ENCODE assay signal across 26 cellular contexts in genomic region chrX:103949506-103949905, GRCh38. TPM values are rescaled to one million over a fixed set of nuclear protein-coding genes. Genes with fewer than 3 reads are reported as not detected.
"Had no signal": no experiment of that assay in that cellular context is flagged by ENCODE, and none has a peak within 500 bp of the region (broad histone marks: within the 10 kb centered on the region; RNA-seq: fewer than 3 reads in every experiment).

No MANE protein-coding gene starts in this region.

- H3K4me3 ChIP-seq: colonic mucosa, esophagus squamous epithelium, gastrocnemius medialis, heart right ventricle, left lung, lower lobe of right lung, mucosa of descending colon had no signal

- H3K27me3 ChIP-seq: colonic mucosa, esophagus squamous epithelium, left lung had no signal

- FAIRE-seq: endometrium, islet of Langerhans, keratinocyte had no signal

- H3K4me1 ChIP-seq: colonic mucosa, esophagus squamous epithelium, gastrocnemius medialis, heart right ventricle, left lung, lower lobe of right lung had no signal

- DNase-seq: colonic mucosa; cortex of kidney; effector CD8-positive, alpha-beta T cell; effector memory CD8-positive, alpha-beta T cell; endodermal cell; erythroblast; esophagus squamous epithelium; foreskin fibroblast; foreskin melanocyte; gastrocnemius medialis; glutamatergic neuron; head of caudate nucleus; heart right ventricle; hippocampal formation; left cardiac atrium; left lung; left ventricle myocardium superior; lower lobe of right lung; mesenchymal stem cell; mucosa of descending colon; naive B cell had no signal

- H3K9me3 ChIP-seq: colonic mucosa, esophagus squamous epithelium, gastrocnemius medialis, heart right ventricle, left lung, lower lobe of right lung, mucosa of descending colon had no signal

- H3K27ac ChIP-seq: colonic mucosa, epithelial cell of prostate, esophagus squamous epithelium, gastrocnemius medialis, heart right ventricle, left lung, lower lobe of right lung had no signal

- H3K36me3 ChIP-seq: colonic mucosa, esophagus squamous epithelium, gastrocnemius medialis, heart right ventricle, left lung, lower lobe of right lung had no signal

- ATAC-seq: effector memory CD8-positive, alpha-beta T cell; esophagus mucosa; gastrocnemius medialis; heart right ventricle; left cardiac atrium; left lung; left ventricle myocardium superior; lower lobe of right lung; mucosa of descending colon had no signal

RNA-seq across cellular contexts. Expression of gene TMSB15B, which starts 12.9 kb away (rescaled TPM):
- total RNA-seq: gastrocnemius medialis had no signal
